10 cellular contexts compared by ENCODE assay signal in the genomic region with DNA sequence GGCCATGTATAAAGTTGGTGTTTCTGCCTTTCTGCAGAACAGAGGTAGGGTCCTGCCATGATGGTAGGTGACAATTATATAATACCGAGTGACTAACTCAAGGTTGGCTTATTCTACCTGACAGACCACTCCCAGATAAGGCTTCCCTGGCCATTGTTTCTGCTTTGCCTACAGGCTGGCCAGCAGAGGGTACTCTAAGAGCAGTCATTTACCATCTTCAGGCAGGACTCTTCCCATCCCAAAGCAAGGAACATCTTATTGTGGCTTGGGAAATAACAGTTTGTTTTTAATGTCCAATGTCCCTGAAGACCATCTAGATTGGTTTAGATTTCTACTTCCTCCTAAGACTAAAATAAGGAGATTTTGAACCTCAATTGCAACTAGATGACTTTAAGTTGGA.
A peak's percentile ranks its signal among the peaks of the same experiment; 100 is the strongest.
DNase-seq lines count a peak whose midpoint lies in the region; ATAC-seq, FAIRE-seq and TF ChIP-seq lines count a peak whose summit lies in the region.
"Had no signal": no experiment of that assay in that cellular context is flagged by ENCODE, and none has a peak within 500 bp of the region (broad histone marks: within the 10 kb centered on the region; RNA-seq: fewer than 3 reads in every experiment).

No MANE protein-coding gene starts in this region.

- TF ChIP-seq POLR2A in GM12878 (IDR thresholded peaks at IDR 0.05; ENCODE audit: low read depth, low read length): no peak

- peaks cover 35% of the 10 kb centered on the region for H3K27me3 Mint-ChIP-seq in nephron (ENCODE audit: low read depth)
- H3K27me3 Mint-ChIP-seq: activated naive CD8-positive, alpha-beta T cell treated with anti-CD3 and anti-CD28 coated beads, Interleukin-2, amount 10 ng/mL, durations not matched to agents 7 days and 5 days had no signal

- CTCF ChIA-PET in GM12878 (lab: Yijun Ruan, JAX): interaction anchor here (0.6 to 2.3 kb wide), 5 partner anchors 10 to 955 kb away, joined by 3 to 6 read pairs (median 3); no protein-coding TSS in a partner anchor

- peak; percentile 52 for DNase-seq in EL
- DNase-seq in LNCaP clone FGC (ENCODE audit: low read depth): no peak
- no peak for DNase-seq in GM12878 (ENCODE audit: low read depth, low spot score)
- DNase-seq in activated T-cell treated with anti-CD3 and anti-CD28 coated beads for 4 hours: no peak
- DNase-seq in aorta: no peak
- DNase-seq in putamen (ENCODE audit: low spot score): no peak
- DNase-seq: activated naive CD8-positive, alpha-beta T cell treated with anti-CD3 and anti-CD28 coated beads, Interleukin-2, amount 10 ng/mL, durations not matched to agents 7 days and 5 days; stimulated activated naive CD4-positive, alpha-beta T cell had no signal

- no peaks in the 10 kb centered on the region for H3K79me2 ChIP-seq in GM12878 (ENCODE audit: control insufficient read depth, insufficient read depth, low read length)

- H3K4me2 ChIP-seq in GM12878 (ENCODE audit: control insufficient read depth, insufficient read depth): no peak overlapping the region

- TF ChIP-seq CTCF in LNCaP clone FGC (IDR thresholded peaks at IDR 0.05; ENCODE audit: control insufficient read depth, extremely low read depth, insufficient read depth) (peak; percentile 84), GM12878 (IDR thresholded peaks at IDR 0.05 in 2 of 3, conservative IDR thresholded peaks at IDR 0.05 in 1 of 3; ENCODE audit: control insufficient read depth in 2 of 3, extremely low read depth in 1 of 3, insufficient read depth in 1 of 3, low read depth in 3 of 3, low read length in 3 of 3) (peak in 2 of 3 experiments; percentile 28 to 31; a peak in 3 of 6 replicates), nephron (IDR thresholded peaks at IDR 0.05; ENCODE audit: unreplicated experiment in 3 of 3) (peak in 2 of 3 experiments; percentile 39 to 55)

- TF ChIP-seq RAD21 in GM12878 (IDR thresholded peaks at IDR 0.05; ENCODE audit: insufficient read depth, low read depth, low read length): no peak; the same call in 1 of the 2 replicates

- no TSS peak for BruUV-seq in GM12878 (replicated peaks; lab: Mats Ljungman, UMichigan)

- no peak for TF ChIP-seq EP300 in GM12878 (IDR thresholded peaks at IDR 0.05; ENCODE audit: borderline replicate concordance in 1 of 2, control insufficient read depth in 1 of 2, low read depth in 2 of 2, low read length in 2 of 2)

- H4K20me1 ChIP-seq in GM12878 (ENCODE audit: control insufficient read depth, insufficient read depth): no peaks in the 10 kb centered on the region

- intact Hi-C loops in GM12878 (cut with micrococcal nuclease; ENCODE audit: unreplicated experiment) (no loop called here), aorta (cut with DNase I) (no loop called here)

- WGBS in GM12878 (ENCODE audit: insufficient coverage, insufficient replicate concordance, low lambda C conversion rate, missing lambda C conversion rate): 0% methylated on average over 1 of the region's 1 CpG
- 15 to 32% methylated on average over 1 of the region's 1 CpG for WGBS in aorta, 2 donors

- no peak overlapping the region for H2AFZ ChIP-seq in GM12878 (ENCODE audit: control insufficient read depth, low read depth, low read length)

- in situ Hi-C loops in GM12878 (cut with MboI): no loop called here

- no peak overlapping the region for H3K27ac Mint-ChIP-seq in nephron
- H3K27ac Mint-ChIP-seq: activated naive CD8-positive, alpha-beta T cell treated with anti-CD3 and anti-CD28 coated beads, Interleukin-2, amount 10 ng/mL, durations not matched to agents 7 days and 5 days had no signal

- no peaks in the 10 kb centered on the region for H3K9me3 Mint-ChIP-seq in nephron
- H3K9me3 Mint-ChIP-seq: activated naive CD8-positive, alpha-beta T cell treated with anti-CD3 and anti-CD28 coated beads, Interleukin-2, amount 10 ng/mL, durations not matched to agents 7 days and 5 days had no signal

- ATAC-seq in GM12878: no peak
- ATAC-seq in GM21360 (IDR thresholded peaks at IDR 0.05; ENCODE audit: unreplicated experiment): no peak
- no peak for ATAC-seq in aorta (ENCODE audit: low FRiP score)

- peaks cover 6% of the 10 kb centered on the region for H3K4me1 ChIP-seq in GM12878 (ENCODE audit: control insufficient read depth, insufficient read depth, low read length)
- H3K4me1 ChIP-seq in aorta (ENCODE audit: control insufficient read depth in 1 of 2, insufficient read depth in 2 of 2, low read length in 2 of 2): no peaks in the 10 kb centered on the region

- H3K9me3 ChIP-seq in GM12878 (replicated peaks; ENCODE audit: control insufficient read depth, insufficient read depth, low read length) (no peaks in the 10 kb centered on the region), aorta (ENCODE audit: control insufficient read depth, low read length) (no peaks in the 10 kb centered on the region)

- no peaks in the 10 kb centered on the region for H3K27me3 ChIP-seq in GM12878 (replicated peaks in 1 of 2; ENCODE audit: control insufficient read depth in 2 of 2, insufficient read depth in 2 of 2, low read length in 1 of 2)
- H3K27me3 ChIP-seq in aorta (ENCODE audit: control insufficient read depth in 1 of 2, insufficient read depth in 2 of 2, low read length in 1 of 2): no peaks in the 10 kb centered on the region

- FAIRE-seq in GM12878 (lab: Jason Lieb, UNC): no peak

- peaks cover 5 to 27% of the 10 kb centered on the region in 2 experiments for H3K36me3 ChIP-seq in GM12878 (ENCODE audit: control insufficient read depth in 2 of 2, insufficient read depth in 2 of 2, low read length in 1 of 2)
- no peaks in the 10 kb centered on the region for H3K36me3 ChIP-seq in aorta (ENCODE audit: control insufficient read depth in 1 of 2, insufficient read depth in 2 of 2, low read length in 1 of 2)

- no peak overlapping the region for H3K27ac ChIP-seq in GM12878 (ENCODE audit: control insufficient read depth, insufficient read depth)
- H3K27ac ChIP-seq in aorta (ENCODE audit: low read depth in 1 of 2, low read length in 2 of 2): no peak overlapping the region

- no peaks in the 10 kb centered on the region for H3K36me3 Mint-ChIP-seq in nephron (ENCODE audit: low read depth)

- SMC1A ChIA-PET in GM12878 (lab: Charles Lee; ENCODE audit: uncharacterized antibody, unreplicated experiment): interaction anchor here (0.6 to 1.6 kb wide), 6 partner anchors 15 to 526 kb away, joined by 3 to 4 read pairs (median 3); no protein-coding TSS in a partner anchor

- H3K4me3 Mint-ChIP-seq in nephron: no peak overlapping the region
- H3K4me3 Mint-ChIP-seq: activated naive CD8-positive, alpha-beta T cell treated with anti-CD3 and anti-CD28 coated beads, Interleukin-2, amount 10 ng/mL, durations not matched to agents 7 days and 5 days had no signal

- RAD21 ChIA-PET in GM12878 (lab: Charles Lee; ENCODE audit: unreplicated experiment): interaction anchor here (1.1 kb wide), 2 partner anchors 20 to 154 kb away, joined by 3 read pairs; no protein-coding TSS in a partner anchor

- POLR2A ChIA-PET in GM12878 (lab: Charles Lee): interaction anchor here (1.2 kb wide), 1 partner anchor 27 kb away, joined by 3 read pairs; no protein-coding TSS in a partner anchor

- H3K4me3 ChIP-seq in LNCaP clone FGC (ENCODE audit: low read depth, low read length) (no peak overlapping the region), GM12878 (no peak overlapping the region), aorta (ENCODE audit: low read length in 2 of 2) (no peak overlapping the region)

- peaks cover 12% of the 10 kb centered on the region for H3K4me1 Mint-ChIP-seq in nephron

- H3K9ac ChIP-seq in GM12878 (ENCODE audit: control insufficient read depth, insufficient read depth, low read length): no peak overlapping the region

TF ChIP-seq in GM12878, 131 proteins besides CTCF, POLR2A, EP300 and RAD21:
- TF ChIP-seq ZNF207 (IDR thresholded peaks at IDR 0.05; ENCODE audit: borderline replicate concordance): no peak

Comparison
In these comparisons a context has a peak if more than half of its experiments do, and no peak if none do; other contexts are left out.
1. CTCF ChIP-seq: peak in every context shown above with its lines; median percentile 84 in LNCaP clone FGC; 47 in nephron; 30 in GM12878.